In genomic region chr7:155919400-155920067, GRCh38 we compare ENCODE assay signal across 1 cellular context.
TF ChIP-seq lines count a peak whose summit lies in the region.

No MANE protein-coding gene starts in this region.

TF ChIP-seq in HEK293, 187 proteins besides CTCF, POLR2A, EP300 and RAD21 (continued from another document):
- TF ChIP-seq, protein P1, sequence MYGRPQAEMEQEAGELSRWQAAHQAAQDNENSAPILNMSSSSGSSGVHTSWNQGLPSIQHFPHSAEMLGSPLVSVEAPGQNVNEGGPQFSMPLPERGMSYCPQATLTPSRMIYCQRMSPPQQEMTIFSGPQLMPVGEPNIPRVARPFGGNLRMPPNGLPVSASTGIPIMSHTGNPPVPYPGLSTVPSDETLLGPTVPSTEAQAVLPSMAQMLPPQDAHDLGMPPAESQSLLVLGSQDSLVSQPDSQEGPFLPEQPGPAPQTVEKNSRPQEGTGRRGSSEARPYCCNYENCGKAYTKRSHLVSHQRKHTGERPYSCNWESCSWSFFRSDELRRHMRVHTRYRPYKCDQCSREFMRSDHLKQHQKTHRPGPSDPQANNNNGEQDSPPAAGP (tag by site-specific recombination; IDR thresholded peaks at IDR 0.05) = no peak
- TF ChIP-seq ZBTB11 (tag by site-specific recombination; conservative IDR thresholded peaks at IDR 0.05; ENCODE audit: low read depth) (no peak), ZNF311 (tag by site-specific recombination; IDR thresholded peaks at IDR 0.05; ENCODE audit: borderline replicate concordance) (no peak), ZNF513 (tag by site-specific recombination; IDR thresholded peaks at IDR 0.05) (no peak)
- TF ChIP-seq, protein P2, sequence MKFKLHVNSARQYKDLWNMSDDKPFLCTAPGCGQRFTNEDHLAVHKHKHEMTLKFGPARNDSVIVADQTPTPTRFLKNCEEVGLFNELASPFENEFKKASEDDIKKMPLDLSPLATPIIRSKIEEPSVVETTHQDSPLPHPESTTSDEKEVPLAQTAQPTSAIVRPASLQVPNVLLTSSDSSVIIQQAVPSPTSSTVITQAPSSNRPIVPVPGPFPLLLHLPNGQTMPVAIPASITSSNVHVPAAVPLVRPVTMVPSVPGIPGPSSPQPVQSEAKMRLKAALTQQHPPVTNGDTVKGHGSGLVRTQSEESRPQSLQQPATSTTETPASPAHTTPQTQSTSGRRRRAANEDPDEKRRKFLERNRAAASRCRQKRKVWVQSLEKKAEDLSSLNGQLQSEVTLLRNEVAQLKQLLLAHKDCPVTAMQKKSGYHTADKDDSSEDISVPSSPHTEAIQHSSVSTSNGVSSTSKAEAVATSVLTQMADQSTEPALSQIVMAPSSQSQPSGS (tag by site-specific recombination; IDR thresholded peaks at IDR 0.05; ENCODE audit: low read depth) = no peak
- TF ChIP-seq, protein P3, sequence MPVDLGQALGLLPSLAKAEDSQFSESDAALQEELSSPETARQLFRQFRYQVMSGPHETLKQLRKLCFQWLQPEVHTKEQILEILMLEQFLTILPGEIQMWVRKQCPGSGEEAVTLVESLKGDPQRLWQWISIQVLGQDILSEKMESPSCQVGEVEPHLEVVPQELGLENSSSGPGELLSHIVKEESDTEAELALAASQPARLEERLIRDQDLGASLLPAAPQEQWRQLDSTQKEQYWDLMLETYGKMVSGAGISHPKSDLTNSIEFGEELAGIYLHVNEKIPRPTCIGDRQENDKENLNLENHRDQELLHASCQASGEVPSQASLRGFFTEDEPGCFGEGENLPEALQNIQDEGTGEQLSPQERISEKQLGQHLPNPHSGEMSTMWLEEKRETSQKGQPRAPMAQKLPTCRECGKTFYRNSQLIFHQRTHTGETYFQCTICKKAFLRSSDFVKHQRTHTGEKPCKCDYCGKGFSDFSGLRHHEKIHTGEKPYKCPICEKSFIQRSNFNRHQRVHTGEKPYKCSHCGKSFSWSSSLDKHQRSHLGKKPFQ (tag by site-specific recombination; IDR thresholded peaks at IDR 0.05) = no peak
